Comparison of ENCODE assay signal across 8 cellular contexts in genomic region chr16:79287424-79287917, GRCh38.
A peak's percentile ranks its signal among the peaks of the same experiment; 100 is the strongest.
DNase-seq lines count a peak whose midpoint lies in the region; ATAC-seq and TF ChIP-seq lines count a peak whose summit lies in the region.

No MANE protein-coding gene starts in this region.

- ATAC-seq in GM21423 (IDR thresholded peaks at IDR 0.05; ENCODE audit: unreplicated experiment) (peak; percentile 16), natural killer cell (no peak)

- H3K27me3 Mint-ChIP-seq in activated CD4-positive, alpha-beta memory T cell treated with anti-CD3 and anti-CD28 coated beads, Interleukin-2, amount 10 ng/mL, durations not matched to agents 7 days and 5 days, result no peaks in the 10 kb centered on the region
- H3K27me3 Mint-ChIP-seq in natural killer cell (ENCODE audit: low read depth in 2 of 2), result peaks cover 0 to 10% of the 10 kb centered on the region in 2 donors

- peak; percentile 52 for DNase-seq in DMS53 treated with DMSO at 0.1 percent for 48 hours (lab: John Stamatoyannopoulos, UW; ENCODE audit: unreplicated experiment)
- DNase-seq in activated CD4-positive, alpha-beta memory T cell treated with anti-CD3 and anti-CD28 coated beads, Interleukin-2, amount 10 ng/mL, durations not matched to agents 7 days and 5 days, result no peak
- DNase-seq in natural killer cell, result no peak
- DNase-seq in superior temporal gyrus (ENCODE audit: extremely low spot score), result no peak
- DNase-seq in HEK293T (ENCODE audit: extremely low spot score), result no peak
- no peak for DNase-seq in SW 1271 (lab: John Stamatoyannopoulos, UW)
- DNase-seq in GM19238 (ENCODE audit: insufficient read length, low spot score), result no peak

- H3K36me3 Mint-ChIP-seq in activated CD4-positive, alpha-beta memory T cell treated with anti-CD3 and anti-CD28 coated beads, Interleukin-2, amount 10 ng/mL, durations not matched to agents 7 days and 5 days (ENCODE audit: low read depth), result peaks cover 13% of the 10 kb centered on the region
- H3K36me3 Mint-ChIP-seq in natural killer cell, result no peaks in the 10 kb centered on the region

- H3K4me3 Mint-ChIP-seq in activated CD4-positive, alpha-beta memory T cell treated with anti-CD3 and anti-CD28 coated beads, Interleukin-2, amount 10 ng/mL, durations not matched to agents 7 days and 5 days, result peak overlapping the region; percentile 59
- peak overlapping the region; percentile 33 for H3K4me3 Mint-ChIP-seq in natural killer cell

- intact Hi-C loops in natural killer cell (cut with micrococcal nuclease), result no loop called here

- POLR2A ChIA-PET in activated CD4-positive, alpha-beta memory T cell treated with anti-CD3 and anti-CD28 coated beads, Interleukin-2, amount 10 ng/mL, durations not matched to agents 7 days and 5 days (lab: Charles Lee), result interaction anchor here (1.1 to 6.7 kb wide), 8 partner anchors 9 to 313 kb away, joined by 3 to 135 read pairs (median 8); partner anchors contain the start of gene MAF
- POLR2A ChIA-PET in HEK293T (lab: Yijun Ruan, JAX), result no interaction called here

- TF ChIP-seq CTCF in natural killer cell (IDR thresholded peaks at IDR 0.05), result no peak

- H3K27ac Mint-ChIP-seq in activated CD4-positive, alpha-beta memory T cell treated with anti-CD3 and anti-CD28 coated beads, Interleukin-2, amount 10 ng/mL, durations not matched to agents 7 days and 5 days, result peak overlapping the region; percentile 78
- H3K27ac Mint-ChIP-seq in natural killer cell, result no peak overlapping the region

- CTCF ChIA-PET in activated CD4-positive, alpha-beta memory T cell treated with anti-CD3 and anti-CD28 coated beads, Interleukin-2, amount 10 ng/mL, durations not matched to agents 7 days and 5 days (lab: Charles Lee), result interaction anchor here (0.7 to 2.4 kb wide), 9 partner anchors 9 to 581 kb away, joined by 3 to 9 read pairs (median 5); no protein-coding TSS in a partner anchor
- CTCF ChIA-PET in HEK293T (lab: Yijun Ruan, JAX), result interaction anchor here (0.7 to 1.1 kb wide), 2 partner anchors 47 to 80 kb away, joined by 3 to 6 read pairs; no protein-coding TSS in a partner anchor

- H3K9me3 Mint-ChIP-seq in activated CD4-positive, alpha-beta memory T cell treated with anti-CD3 and anti-CD28 coated beads, Interleukin-2, amount 10 ng/mL, durations not matched to agents 7 days and 5 days, result peaks cover 8% of the 10 kb centered on the region
- no peaks in the 10 kb centered on the region for H3K9me3 Mint-ChIP-seq in natural killer cell

- peaks cover 57% of the 10 kb centered on the region for H3K4me1 Mint-ChIP-seq in activated CD4-positive, alpha-beta memory T cell treated with anti-CD3 and anti-CD28 coated beads, Interleukin-2, amount 10 ng/mL, durations not matched to agents 7 days and 5 days
- H3K4me1 Mint-ChIP-seq in natural killer cell, result peaks cover 10 to 33% of the 10 kb centered on the region in 2 donors

TF ChIP-seq in HEK293T, 16 proteins besides CTCF, POLR2A, EP300 and RAD21:
- TF ChIP-seq ELF4 (IDR thresholded peaks at IDR 0.05) (no peak), CTBP1 (IDR thresholded peaks at IDR 0.05; ENCODE audit: borderline replicate concordance) (no peak), SP1 (IDR thresholded peaks at IDR 0.05) (no peak), ZNF384 (IDR thresholded peaks at IDR 0.05) (no peak), FOXK2 (IDR thresholded peaks at IDR 0.05) (no peak), LEF1 (IDR thresholded peaks at IDR 0.05; ENCODE audit: borderline replicate concordance) (no peak), BHLHE40 (IDR thresholded peaks at IDR 0.05; ENCODE audit: borderline replicate concordance) (no peak), TARDBP (IDR thresholded peaks at IDR 0.05) (no peak), NFRKB (IDR thresholded peaks at IDR 0.05) (no peak), HDGF (IDR thresholded peaks at IDR 0.05; ENCODE audit: borderline replicate concordance) (no peak), FOXM1 (IDR thresholded peaks at IDR 0.05; ENCODE audit: borderline replicate concordance) (no peak), PKNOX1 (IDR thresholded peaks at IDR 0.05) (no peak), L3MBTL2 (conservative IDR thresholded peaks at IDR 0.05) (no peak), SUZ12 (IDR thresholded peaks at IDR 0.05) (no peak), ARNT (IDR thresholded peaks at IDR 0.05) (no peak), FOXA1 (IDR thresholded peaks at IDR 0.05) (no peak)
